15 cellular contexts compared by ENCODE assay signal in the genomic region with DNA sequence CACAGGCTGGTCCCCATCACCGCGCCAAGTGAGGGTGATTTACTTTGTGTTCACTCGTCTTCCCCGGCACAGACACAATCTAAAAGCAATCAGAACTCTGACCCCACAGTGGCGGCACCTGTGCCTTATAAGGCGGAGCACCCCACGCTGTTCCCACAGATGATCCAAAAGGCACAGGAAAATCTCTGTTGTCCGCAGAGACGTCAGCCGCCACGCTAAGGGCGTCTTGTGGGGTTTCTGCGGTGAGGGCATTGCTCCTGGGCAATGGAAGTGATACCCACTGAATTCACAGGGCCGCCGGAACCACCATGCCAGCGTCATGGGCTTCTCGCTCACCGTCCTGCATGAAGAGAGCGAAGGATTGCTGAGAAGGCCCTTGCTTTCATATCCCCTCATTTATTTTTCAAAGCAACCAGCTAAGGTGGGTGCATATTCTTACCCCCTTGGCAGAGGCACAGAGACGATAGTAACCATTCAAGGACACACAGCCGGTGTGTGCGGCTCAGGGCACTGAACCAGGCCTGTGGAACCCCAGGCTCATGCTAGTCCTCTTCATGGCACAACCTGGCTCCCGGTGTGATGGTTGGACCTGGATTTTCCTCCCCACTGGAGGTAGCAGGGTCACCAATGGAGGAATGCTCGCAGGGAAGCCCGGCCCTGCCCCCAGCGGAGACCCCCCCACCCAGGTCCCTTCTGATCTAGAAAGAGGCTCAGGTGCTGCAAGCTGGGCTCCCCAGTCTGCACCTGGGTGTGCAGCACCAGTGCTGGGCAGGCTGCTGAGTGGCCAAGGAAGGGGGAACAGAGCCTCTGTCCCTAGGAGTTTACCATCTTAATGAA.
"Had no signal": no experiment of that assay in that cellular context is flagged by ENCODE, and none has a peak within 500 bp of the region (broad histone marks: within the 10 kb centered on the region; RNA-seq: fewer than 3 reads in every experiment).

No MANE protein-coding gene starts in this region.

- H3K4me3 Mint-ChIP-seq: central memory CD8-positive, alpha-beta T cell; dendritic cell treated with granulocyte-macrophage colony-stimulating factor and Interleukin-4, amounts not matched to agents 40 ng/mL and 50 ng/mL, for 4 days; effector memory CD8-positive, alpha-beta T cell; immature natural killer cell; memory B cell; naive B cell; nephron; stimulated activated naive CD8-positive, alpha-beta T cell treated with anti-CD3 and anti-CD28 coated beads, Interleukin-15, Interleukin-2, amounts not matched to agents 100 ng/mL and 50 ng/mL, for 24 hours had no signal

- H3K27me3 Mint-ChIP-seq: central memory CD8-positive, alpha-beta T cell; effector memory CD8-positive, alpha-beta T cell; naive B cell; stimulated activated naive CD8-positive, alpha-beta T cell treated with anti-CD3 and anti-CD28 coated beads, Interleukin-15, Interleukin-2, amounts not matched to agents 100 ng/mL and 50 ng/mL, for 24 hours had no signal

- H3K36me3 Mint-ChIP-seq: immature natural killer cell, memory B cell, naive B cell had no signal

- H3K4me1 Mint-ChIP-seq: central memory CD8-positive, alpha-beta T cell; immature natural killer cell; memory B cell; naive B cell; nephron had no signal

- H3K4me3 ChIP-seq: left ventricle myocardium inferior, lower lobe of right lung, smooth muscle cell, thoracic aorta, transverse colon had no signal

- ATAC-seq: effector memory CD8-positive, alpha-beta T cell; foreskin keratinocyte had no signal

- H3K9me3 Mint-ChIP-seq: central memory CD8-positive, alpha-beta T cell; dendritic cell treated with granulocyte-macrophage colony-stimulating factor and Interleukin-4, amounts not matched to agents 40 ng/mL and 50 ng/mL, for 4 days; effector memory CD8-positive, alpha-beta T cell; immature natural killer cell; naive B cell; nephron; stimulated activated naive CD8-positive, alpha-beta T cell treated with anti-CD3 and anti-CD28 coated beads, Interleukin-15, Interleukin-2, amounts not matched to agents 100 ng/mL and 50 ng/mL, for 24 hours had no signal

- H3K27ac Mint-ChIP-seq: dendritic cell treated with granulocyte-macrophage colony-stimulating factor and Interleukin-4, amounts not matched to agents 40 ng/mL and 50 ng/mL, for 4 days; effector memory CD8-positive, alpha-beta T cell; immature natural killer cell; memory B cell; naive B cell; nephron; stimulated activated naive CD8-positive, alpha-beta T cell treated with anti-CD3 and anti-CD28 coated beads, Interleukin-15, Interleukin-2, amounts not matched to agents 100 ng/mL and 50 ng/mL, for 24 hours had no signal

- DNase-seq: effector memory CD8-positive, alpha-beta T cell; foreskin keratinocyte; immature natural killer cell; left ventricle myocardium inferior; lower lobe of right lung; naive B cell; stimulated activated CD4-positive, alpha-beta T cell treated with anti-CD3 and anti-CD28 coated beads, Interleukin-2, amount 100 ng/mL, for 48 hours; transverse colon had no signal

- H3K27ac ChIP-seq: foreskin keratinocyte, left ventricle myocardium inferior, lower lobe of right lung, thoracic aorta, transverse colon had no signal
